10 cellular contexts compared by ENCODE assay signal in the genomic region with DNA sequence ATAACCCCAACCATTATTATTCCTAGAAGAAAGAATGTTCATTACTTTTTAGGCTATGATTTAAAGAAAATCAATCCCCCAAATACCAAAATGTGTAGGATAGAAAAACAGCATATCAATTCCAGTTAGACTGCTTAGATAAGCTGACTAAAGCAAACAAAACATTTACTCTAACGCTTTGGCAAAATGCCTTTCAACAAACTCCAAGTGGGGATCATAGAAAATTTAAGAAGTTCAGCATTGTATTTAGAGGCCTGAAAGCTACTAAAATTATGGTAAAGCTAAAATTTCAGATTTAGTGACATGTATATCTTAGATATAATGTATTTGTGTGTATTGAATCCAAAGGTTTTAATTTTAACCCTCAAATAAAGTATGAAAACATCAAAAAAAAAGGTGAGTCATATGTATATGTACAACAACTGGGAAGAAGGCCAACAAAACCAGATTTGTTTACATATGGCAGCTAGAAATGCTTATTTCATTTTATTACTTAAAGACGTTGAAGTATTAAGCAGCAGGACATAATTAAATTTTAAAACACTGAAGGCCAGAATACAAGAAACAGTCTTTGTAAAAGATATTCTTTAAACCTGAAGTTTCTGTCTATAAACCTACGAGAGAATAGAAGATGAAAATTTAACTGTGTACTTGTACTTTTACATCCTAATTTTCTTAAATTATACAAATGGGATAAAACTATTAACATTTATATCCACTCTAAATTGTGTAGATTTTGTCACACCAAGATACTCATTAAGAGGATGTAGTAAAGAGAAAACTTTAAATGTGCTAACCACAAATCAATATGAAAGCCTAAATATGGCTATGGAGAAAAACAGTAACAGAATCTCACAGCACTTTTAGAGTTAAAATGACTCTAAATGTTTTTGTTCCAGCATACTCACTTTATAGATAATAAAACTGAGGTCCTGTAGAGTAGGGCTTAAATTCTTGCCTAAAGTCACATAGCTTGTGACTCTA.
DNase-seq lines count a peak whose midpoint lies in the region; ATAC-seq lines count a peak whose summit lies in the region.
"Had no signal": no experiment of that assay in that cellular context is flagged by ENCODE, and none has a peak within 500 bp of the region (broad histone marks: within the 10 kb centered on the region; RNA-seq: fewer than 3 reads in every experiment).

No MANE protein-coding gene starts in this region.

- no peak for ATAC-seq in GM18909 (IDR thresholded peaks at IDR 0.05; ENCODE audit: poor library complexity, unreplicated experiment)

- DNase-seq in DMS53 treated with DMSO at 0.1 percent for 48 hours (lab: John Stamatoyannopoulos, UW; ENCODE audit: unreplicated experiment) (peak; percentile 66), NCI-H1694 treated with DMSO at 0.1 percent for 48 hours (lab: John Stamatoyannopoulos, UW) (peak; percentile 88), amniotic stem cell (lab: John Stamatoyannopoulos, UW) (peak; percentile 8), lung microvascular endothelial cell (ENCODE audit: low read depth in 2 of 2) (peak; percentile 9 to 82), GM03348 (ENCODE audit: low spot score) (no peak), CD1c-positive myeloid dendritic cell (ENCODE audit: extremely low spot score) (no peak), Kasumi-1 (lab: John Stamatoyannopoulos, UW) (no peak)
- DNase-seq: caudate nucleus, NCI-H82 had no signal

Comparison
In these comparisons a context has a peak if more than half of its experiments do, and no peak if none do; other contexts are left out.
1. DNase-seq: peak in DMS53 treated with DMSO at 0.1 percent for 48 hours (single experiment), NCI-H1694 treated with DMSO at 0.1 percent for 48 hours (single experiment), amniotic stem cell (single experiment) and lung microvascular endothelial cell (2 of 2); none in GM03348 (single experiment), CD1c-positive myeloid dendritic cell (single experiment) and Kasumi-1 (0 of 2).